1 cellular context compared by ENCODE assay signal in genomic region chr20:47466193-47466592, GRCh38.
TF ChIP-seq lines count a peak whose summit lies in the region.

No MANE protein-coding gene starts in this region.

TF ChIP-seq in WTC11, 78 proteins besides CTCF, POLR2A, EP300 and RAD21 (continued from another document):
- no peak for TF ChIP-seq USF1 (CRISPR knock-in tag; IDR thresholded peaks at IDR 0.05)
- TF ChIP-seq ATF3 (CRISPR knock-in tag; conservative IDR thresholded peaks at IDR 0.05): no peak
- TF ChIP-seq NR3C1 (CRISPR knock-in tag; conservative IDR thresholded peaks at IDR 0.05; ENCODE audit: low read depth): no peak
- no peak for TF ChIP-seq ATF2 (CRISPR knock-in tag; IDR thresholded peaks at IDR 0.05; ENCODE audit: borderline replicate concordance, low read depth)
- TF ChIP-seq NFE2L1 (CRISPR knock-in tag; IDR thresholded peaks at IDR 0.05): no peak
- TF ChIP-seq NFATC4 (CRISPR knock-in tag; IDR thresholded peaks at IDR 0.05): no peak
- TF ChIP-seq ZSCAN18 (CRISPR knock-in tag; IDR thresholded peaks at IDR 0.05): no peak
- TF ChIP-seq ZNF232 (CRISPR knock-in tag; IDR thresholded peaks at IDR 0.05): no peak
- TF ChIP-seq MLX (CRISPR knock-in tag; IDR thresholded peaks at IDR 0.05): no peak
- no peak for TF ChIP-seq E2F1 (CRISPR knock-in tag; IDR thresholded peaks at IDR 0.05)
- TF ChIP-seq ZBTB43 (CRISPR knock-in tag; IDR thresholded peaks at IDR 0.05): no peak
- no peak for TF ChIP-seq FOXK1 (CRISPR knock-in tag; IDR thresholded peaks at IDR 0.05)
- no peak for TF ChIP-seq RORB (CRISPR knock-in tag; IDR thresholded peaks at IDR 0.05)
